11 cellular contexts compared by ENCODE assay signal in genomic region chr2:98556634-98557033, GRCh38. TPM values are rescaled to one million over a fixed set of nuclear protein-coding genes. Genes with fewer than 3 reads are reported as not detected.
A peak's percentile ranks its signal among the peaks of the same experiment; 100 is the strongest.
DNase-seq lines count a peak whose midpoint lies in the region; ATAC-seq, FAIRE-seq and TF ChIP-seq lines count a peak whose summit lies in the region.
"Had no signal": no experiment of that assay in that cellular context is flagged by ENCODE, and none has a peak within 500 bp of the region (broad histone marks: within the 10 kb centered on the region; RNA-seq: fewer than 3 reads in every experiment).

No MANE protein-coding gene starts in this region.

- CTCF ChIA-PET in activated CD8-positive, alpha-beta T cell treated with anti-CD3 and anti-CD28 coated beads, Interleukin-2, amount 10 ng/mL, durations not matched to agents 7 days and 5 days (lab: Charles Lee), result interaction anchor here (1.2 to 5.5 kb wide), 5 partner anchors 12 to 144 kb away, joined by 3 to 43 read pairs (median 8); no protein-coding TSS in a partner anchor

- POLR2A ChIA-PET in activated CD8-positive, alpha-beta T cell treated with anti-CD3 and anti-CD28 coated beads, Interleukin-2, amount 10 ng/mL, durations not matched to agents 7 days and 5 days (lab: Charles Lee), result interaction anchor here (0.6 kb wide), 1 partner anchor 14 kb away, joined by 3 read pairs; no protein-coding TSS in a partner anchor

- H3K27ac ChIP-seq in esophagus squamous epithelium, result no peak overlapping the region
- H3K27ac ChIP-seq: transverse colon had no signal

- no peak for TF ChIP-seq POLR2A in GM12892 (IDR thresholded peaks at IDR 0.05; ENCODE audit: low read depth, low read length)
- no peak for TF ChIP-seq POLR2A in esophagus squamous epithelium (IDR thresholded peaks at IDR 0.05)

- H3K27ac Mint-ChIP-seq in activated CD8-positive, alpha-beta T cell treated with anti-CD3 and anti-CD28 coated beads, Interleukin-2, amount 10 ng/mL, durations not matched to agents 7 days and 5 days, result peak overlapping the region; percentile 48
- H3K27ac Mint-ChIP-seq: HFFc6 had no signal

- peaks cover 97% of the 10 kb centered on the region for H3K4me1 Mint-ChIP-seq in activated CD8-positive, alpha-beta T cell treated with anti-CD3 and anti-CD28 coated beads, Interleukin-2, amount 10 ng/mL, durations not matched to agents 7 days and 5 days (ENCODE audit: low read depth)

- ATAC-seq in GM19395 (IDR thresholded peaks at IDR 0.05; ENCODE audit: unreplicated experiment) (peak; percentile 88), HG03378 (IDR thresholded peaks at IDR 0.05; ENCODE audit: unreplicated experiment) (peak; percentile 72)
- no peak for ATAC-seq in activated CD8-positive, alpha-beta T cell treated with anti-CD3 and anti-CD28 coated beads, Interleukin-2, amount 10 ng/mL, durations not matched to agents 7 days and 5 days

- no peak overlapping the region for H3K4me3 ChIP-seq in esophagus squamous epithelium
- H3K4me3 ChIP-seq: transverse colon had no signal

- no peak overlapping the region for H3K4me3 Mint-ChIP-seq in activated CD8-positive, alpha-beta T cell treated with anti-CD3 and anti-CD28 coated beads, Interleukin-2, amount 10 ng/mL, durations not matched to agents 7 days and 5 days
- H3K4me3 Mint-ChIP-seq: HFFc6 had no signal

- intact Hi-C loops in esophagus squamous epithelium (cut with DNase I) (no loop called here), head of caudate nucleus (cut with DNase I) (no loop called here)

- H3K27me3 ChIP-seq in esophagus squamous epithelium, result no peaks in the 10 kb centered on the region
- H3K27me3 ChIP-seq: transverse colon had no signal

- H3K36me3 ChIP-seq in esophagus squamous epithelium, result peaks cover 0 to 57% (median 9%) of the 10 kb centered on the region in 3 donors

- no peak for TF ChIP-seq CTCF in esophagus squamous epithelium (IDR thresholded peaks at IDR 0.05)

- DNase-seq in GM12892 (ENCODE audit: insufficient read length), result peak; percentile 46
- DNase-seq in activated CD8-positive, alpha-beta T cell treated with anti-CD3 and anti-CD28 coated beads, Interleukin-2, amount 10 ng/mL, durations not matched to agents 7 days and 5 days, result no peak
- DNase-seq in esophagus squamous epithelium (lab: John Stamatoyannopoulos, UW), result no peak
- no peak for DNase-seq in head of caudate nucleus
- DNase-seq in NCI-H526 (lab: John Stamatoyannopoulos, UW), result no peak
- no peak for DNase-seq in NCI-H2227 treated with DMSO at 0.1 percent for 48 hours (lab: John Stamatoyannopoulos, UW)
- DNase-seq: HFFc6, mesendoderm, transverse colon had no signal

- no peaks in the 10 kb centered on the region for H3K9me3 ChIP-seq in esophagus squamous epithelium
- H3K9me3 ChIP-seq: transverse colon had no signal

- H3K4me1 ChIP-seq in esophagus squamous epithelium, result peaks cover 2 to 34% (median 26%) of the 10 kb centered on the region in 3 donors

- no peaks in the 10 kb centered on the region for H3K27me3 Mint-ChIP-seq in activated CD8-positive, alpha-beta T cell treated with anti-CD3 and anti-CD28 coated beads, Interleukin-2, amount 10 ng/mL, durations not matched to agents 7 days and 5 days (ENCODE audit: low read depth)

- 67 to 88% methylated on average over 4 of the region's 4 CpGs for WGBS in esophagus squamous epithelium, 2 donors

- H3K9me3 Mint-ChIP-seq in activated CD8-positive, alpha-beta T cell treated with anti-CD3 and anti-CD28 coated beads, Interleukin-2, amount 10 ng/mL, durations not matched to agents 7 days and 5 days (ENCODE audit: insufficient read depth), result no peaks in the 10 kb centered on the region
- H3K9me3 Mint-ChIP-seq: HFFc6 had no signal

- peak; percentile 70 for FAIRE-seq in GM12892 (lab: Jason Lieb, UNC)

- peaks cover 96% of the 10 kb centered on the region for H3K36me3 Mint-ChIP-seq in activated CD8-positive, alpha-beta T cell treated with anti-CD3 and anti-CD28 coated beads, Interleukin-2, amount 10 ng/mL, durations not matched to agents 7 days and 5 days (ENCODE audit: low read depth)

RNA-seq across cellular contexts. Expression of gene COA5, which starts 51.7 kb away (rescaled TPM):
- 38.7 TPM for polyA plus RNA-seq in GM12892 (2012; ENCODE audit: missing spikeins)
- 10 to 100 TPM; 18.8 to 21.8 TPM for total RNA-seq in activated CD8-positive, alpha-beta T cell treated with anti-CD3 and anti-CD28 coated beads, Interleukin-2, amount 10 ng/mL, durations not matched to agents 7 days and 5 days
- total RNA-seq in esophagus squamous epithelium, result 10 to 100 TPM; 15.5 to 37.8 (median 19.4) TPM

RNA-seq across cellular contexts. Expression of gene UNC50, which starts 51.8 kb away (rescaled TPM):
- 33.3 TPM for polyA plus RNA-seq in GM12892 (2012; ENCODE audit: missing spikeins)
- total RNA-seq in activated CD8-positive, alpha-beta T cell treated with anti-CD3 and anti-CD28 coated beads, Interleukin-2, amount 10 ng/mL, durations not matched to agents 7 days and 5 days, result 10 to 100 TPM; 25.5 to 26.1 TPM
- total RNA-seq in esophagus squamous epithelium, result 10 to 100 TPM; 18.3 to 49.4 (median 36.3) TPM
